Comparison of ENCODE assay signal across 8 cellular contexts in the genomic region with DNA sequence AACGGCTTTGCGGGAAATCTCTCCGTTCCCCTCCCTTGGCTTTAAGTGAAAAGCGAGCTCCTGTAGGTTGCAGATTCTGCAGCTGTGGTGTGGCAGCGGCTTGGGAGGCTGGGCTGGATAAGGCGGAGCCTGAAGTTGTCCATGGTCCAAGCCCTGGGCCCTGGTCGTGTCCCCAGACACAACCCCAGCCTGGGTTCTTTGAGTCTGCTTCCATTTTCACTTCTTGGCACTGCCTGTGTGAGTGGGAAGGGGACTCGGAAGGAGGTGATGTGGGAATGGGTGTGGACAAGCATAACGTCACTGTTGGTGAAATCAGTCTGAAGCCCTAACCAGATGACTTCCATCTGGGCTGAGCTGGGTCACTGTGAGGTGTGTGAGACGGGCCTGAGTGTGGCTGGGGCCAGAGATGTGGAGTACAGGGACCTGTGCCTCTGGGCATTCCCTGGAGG. TPM values are rescaled to one million over a fixed set of nuclear protein-coding genes. Genes with fewer than 3 reads are reported as not detected.
A peak's percentile ranks its signal among the peaks of the same experiment; 100 is the strongest.
DNase-seq lines count a peak whose midpoint lies in the region; TF ChIP-seq lines count a peak whose summit lies in the region.

No MANE protein-coding gene starts in this region.

- H3K9me3 ChIP-seq in HEK293 (ENCODE audit: control insufficient read depth, insufficient read depth, low read depth, low read length) = no peaks in the 10 kb centered on the region
- H3K9me3 ChIP-seq in breast epithelium = no peaks in the 10 kb centered on the region

- DNase-seq in breast epithelium (ENCODE audit: low spot score in 2 of 2) (no peak), iris pigment epithelial cell (ENCODE audit: low read depth) (peak; percentile 67), substantia nigra (lab: John Stamatoyannopoulos, UW) (peak in 9 of 49 donors; percentile 13 to 34 (median 21)), HEK293T (ENCODE audit: extremely low spot score) (no peak), COLO829 (ENCODE audit: low spot score) (no peak), occipital lobe (lab: John Stamatoyannopoulos, UW) (no peak)
- no peak for DNase-seq in NK-92 treated with Interleukin-12 subunit alpha and Interleukin-12 subunit beta, amount 100 ng/mL, for 24 hours (lab: John Stamatoyannopoulos, UW)

- CTCF ChIA-PET in HEK293 (lab: Yijun Ruan, JAX) = interaction anchor here (1.4 to 3.9 kb wide), 3 partner anchors 13 to 45 kb away, joined by 4 to 18 read pairs (median 7); no protein-coding TSS in a partner anchor
- CTCF ChIA-PET in HEK293T (lab: Yijun Ruan, JAX) = interaction anchor here (0.9 kb wide), 1 partner anchor 66 kb away, joined by 3 read pairs; no protein-coding TSS in a partner anchor

- POLR2A ChIA-PET in HEK293 (lab: Yijun Ruan, JAX) (interaction anchor here (1.4 kb wide), 1 partner anchor 25 kb away, joined by 6 read pairs; no protein-coding TSS in a partner anchor), HEK293T (lab: Yijun Ruan, JAX) (interaction anchor here (2.4 kb wide), 1 partner anchor 25 kb away, joined by 11 read pairs; no protein-coding TSS in a partner anchor)

- no peak overlapping the region for H3K4me3 ChIP-seq in HEK293 (ENCODE audit: low read depth, low read length)
- peak overlapping the region in 1 of 3 donors; percentile 36 for H3K4me3 ChIP-seq in breast epithelium

- no peak for TF ChIP-seq CTCF in HEK293 (tag by site-specific recombination; IDR thresholded peaks at IDR 0.05)
- TF ChIP-seq CTCF in breast epithelium (IDR thresholded peaks at IDR 0.05) = no peak

- intact Hi-C loops in breast epithelium (cut with DNase I; ENCODE audit: low total_unique reads) = no loop called here

- TF ChIP-seq POLR2A in breast epithelium (IDR thresholded peaks at IDR 0.05) = no peak

- H3K4me1 ChIP-seq in HEK293 (ENCODE audit: control insufficient read depth, insufficient read depth, low read length) = peaks cover 17% of the 10 kb centered on the region
- peaks cover 28 to 33% of the 10 kb centered on the region in 2 donors for H3K4me1 ChIP-seq in breast epithelium

- no peak overlapping the region for H3K27ac ChIP-seq in HEK293 (ENCODE audit: extremely low read depth, low read depth, low read length)
- H3K27ac ChIP-seq in breast epithelium = peak overlapping the region; percentile 86 to 95
- peak overlapping the region; percentile 84 for H3K27ac ChIP-seq in substantia nigra (ENCODE audit: low read depth, low read length, poor library complexity, severe bottlenecking)

- no peaks in the 10 kb centered on the region for H3K36me3 ChIP-seq in HEK293 (ENCODE audit: control insufficient read depth in 2 of 2, insufficient read depth in 1 of 2, low read length in 2 of 2)
- H3K36me3 ChIP-seq in breast epithelium = no peaks in the 10 kb centered on the region

- H3K27me3 ChIP-seq in breast epithelium = no peaks in the 10 kb centered on the region

TF ChIP-seq in HEK293, 187 proteins besides CTCF, POLR2A, EP300 and RAD21:
- TF ChIP-seq ZNF76 (tag by site-specific recombination; IDR thresholded peaks at IDR 0.05; ENCODE audit: borderline replicate concordance, low read depth) = no peak
- peak; percentile 32; the same call in 1 of the 2 replicates for TF ChIP-seq ZFHX2 (tag by site-specific recombination; conservative IDR thresholded peaks at IDR 0.05)
- TF ChIP-seq, protein P1, sequence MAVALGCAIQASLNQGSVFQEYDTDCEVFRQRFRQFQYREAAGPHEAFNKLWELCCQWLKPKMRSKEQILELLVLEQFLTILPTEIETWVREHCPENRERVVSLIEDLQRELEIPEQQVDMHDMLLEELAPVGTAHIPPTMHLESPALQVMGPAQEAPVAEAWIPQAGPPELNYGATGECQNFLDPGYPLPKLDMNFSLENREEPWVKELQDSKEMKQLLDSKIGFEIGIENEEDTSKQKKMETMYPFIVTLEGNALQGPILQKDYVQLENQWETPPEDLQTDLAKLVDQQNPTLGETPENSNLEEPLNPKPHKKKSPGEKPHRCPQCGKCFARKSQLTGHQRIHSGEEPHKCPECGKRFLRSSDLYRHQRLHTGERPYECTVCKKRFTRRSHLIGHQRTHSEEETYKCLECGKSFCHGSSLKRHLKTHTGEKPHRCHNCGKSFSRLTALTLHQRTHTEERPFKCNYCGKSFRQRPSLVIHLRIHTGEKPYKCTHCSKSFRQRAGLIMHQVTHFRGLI (tag by site-specific recombination; IDR thresholded peaks at IDR 0.05) = peak; percentile 61; the same call in 1 of the 2 replicates
- TF ChIP-seq, protein P2, sequence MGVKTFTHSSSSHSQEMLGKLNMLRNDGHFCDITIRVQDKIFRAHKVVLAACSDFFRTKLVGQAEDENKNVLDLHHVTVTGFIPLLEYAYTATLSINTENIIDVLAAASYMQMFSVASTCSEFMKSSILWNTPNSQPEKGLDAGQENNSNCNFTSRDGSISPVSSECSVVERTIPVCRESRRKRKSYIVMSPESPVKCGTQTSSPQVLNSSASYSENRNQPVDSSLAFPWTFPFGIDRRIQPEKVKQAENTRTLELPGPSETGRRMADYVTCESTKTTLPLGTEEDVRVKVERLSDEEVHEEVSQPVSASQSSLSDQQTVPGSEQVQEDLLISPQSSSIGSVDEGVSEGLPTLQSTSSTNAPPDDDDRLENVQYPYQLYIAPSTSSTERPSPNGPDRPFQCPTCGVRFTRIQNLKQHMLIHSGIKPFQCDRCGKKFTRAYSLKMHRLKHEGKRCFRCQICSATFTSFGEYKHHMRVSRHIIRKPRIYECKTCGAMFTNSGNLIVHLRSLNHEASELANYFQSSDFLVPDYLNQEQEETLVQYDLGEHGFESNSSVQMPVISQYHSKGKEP (tag by site-specific recombination; IDR thresholded peaks at IDR 0.05) = peak; percentile 87

TF ChIP-seq in HEK293T, 16 proteins besides CTCF, POLR2A, EP300 and RAD21:
- TF ChIP-seq SP1 (IDR thresholded peaks at IDR 0.05) (no peak), ARNT (IDR thresholded peaks at IDR 0.05) (no peak), L3MBTL2 (conservative IDR thresholded peaks at IDR 0.05) (no peak), NFRKB (IDR thresholded peaks at IDR 0.05) (no peak), ELF4 (IDR thresholded peaks at IDR 0.05) (no peak), FOXM1 (IDR thresholded peaks at IDR 0.05; ENCODE audit: borderline replicate concordance) (no peak), TARDBP (IDR thresholded peaks at IDR 0.05) (no peak), ZNF384 (IDR thresholded peaks at IDR 0.05) (no peak)

RNA-seq across cellular contexts. Expression of a gene that starts 43.0 kb away (rescaled TPM):
- total RNA-seq in breast epithelium (100 to 1,000 TPM; 144 to 175 (median 167) TPM), occipital lobe (32.4 TPM)

RNA-seq across cellular contexts. Expression of a gene that starts 51.8 kb away (rescaled TPM):
- total RNA-seq in breast epithelium (10 to 100 TPM in 2 of 3 donors, 1 to 10 TPM in 1; 6.4 to 33.1 (median 13.4) TPM), occipital lobe (7.5 TPM)
